1 cellular context compared by ENCODE assay signal in genomic region chr16:65967376-65967775, GRCh38.
TF ChIP-seq lines count a peak whose summit lies in the region.

No MANE protein-coding gene starts in this region.

TF ChIP-seq in IMR-90, 13 proteins besides CTCF, POLR2A, EP300 and RAD21 (continued from another document):
- TF ChIP-seq, protein P1, sequence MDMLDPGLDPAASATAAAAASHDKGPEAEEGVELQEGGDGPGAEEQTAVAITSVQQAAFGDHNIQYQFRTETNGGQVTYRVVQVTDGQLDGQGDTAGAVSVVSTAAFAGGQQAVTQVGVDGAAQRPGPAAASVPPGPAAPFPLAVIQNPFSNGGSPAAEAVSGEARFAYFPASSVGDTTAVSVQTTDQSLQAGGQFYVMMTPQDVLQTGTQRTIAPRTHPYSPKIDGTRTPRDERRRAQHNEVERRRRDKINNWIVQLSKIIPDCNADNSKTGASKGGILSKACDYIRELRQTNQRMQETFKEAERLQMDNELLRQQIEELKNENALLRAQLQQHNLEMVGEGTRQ (IDR thresholded peaks at IDR 0.05; ENCODE audit: low read depth, low read length) = no peak
- no peak for TF ChIP-seq RFX5 (IDR thresholded peaks at IDR 0.05; ENCODE audit: low read depth, low read length)
- no peak for TF ChIP-seq CEBPB (IDR thresholded peaks at IDR 0.05; ENCODE audit: low read depth, low read length)
- TF ChIP-seq RCOR1 (IDR thresholded peaks at IDR 0.05; ENCODE audit: insufficient replicate concordance, low read length) = no peak
- no peak for TF ChIP-seq NFE2L2 (IDR thresholded peaks at IDR 0.05; ENCODE audit: low read depth, low read length)
- no peak for TF ChIP-seq BHLHE40 (IDR thresholded peaks at IDR 0.05; ENCODE audit: low read depth, low read length)
